9 cellular contexts compared by ENCODE assay signal in genomic region chr19:19387108-19387507, GRCh38. TPM values are rescaled to one million over a fixed set of nuclear protein-coding genes. Genes with fewer than 3 reads are reported as not detected.
A peak's percentile ranks its signal among the peaks of the same experiment; 100 is the strongest.
DNase-seq lines count a peak whose midpoint lies in the region; ATAC-seq and TF ChIP-seq lines count a peak whose summit lies in the region.
"Had no signal": no experiment of that assay in that cellular context is flagged by ENCODE, and none has a peak within 500 bp of the region (broad histone marks: within the 10 kb centered on the region; RNA-seq: fewer than 3 reads in every experiment).

No MANE protein-coding gene starts in this region.

- H3K4me1 Mint-ChIP-seq in GM23338, result peaks cover 34% of the 10 kb centered on the region

- peaks cover 9% of the 10 kb centered on the region; the same call in 1 of the 2 replicates for H3K27me3 ChIP-seq in GM23338 (ENCODE audit: insufficient read depth)
- H3K27me3 ChIP-seq in SU-DHL-6 (ENCODE audit: low read length), result no peaks in the 10 kb centered on the region
- H3K27me3 ChIP-seq in skeletal muscle satellite cell (ENCODE audit: control insufficient read depth, insufficient read depth, low read length), result no peaks in the 10 kb centered on the region
- H3K27me3 ChIP-seq in H7 (ENCODE audit: control insufficient read depth, insufficient read depth, low read length), result no peaks in the 10 kb centered on the region; the same call in 1 of the 2 replicates
- H3K27me3 ChIP-seq in dorsolateral prefrontal cortex, result no peaks in the 10 kb centered on the region

- H3K4me1 ChIP-seq in GM23338 (ENCODE audit: insufficient read depth) (peaks cover 32% of the 10 kb centered on the region), skeletal muscle satellite cell (ENCODE audit: control insufficient read depth, insufficient read depth, low read length) (peaks cover 31% of the 10 kb centered on the region)

- H3K9ac ChIP-seq in SU-DHL-6 (ENCODE audit: low read length) (peak overlapping the region; percentile 99), skeletal muscle satellite cell (ENCODE audit: low read depth, low read length) (peak overlapping the region; percentile 99)

- peak overlapping the region; percentile 99 for H3K4me2 ChIP-seq in GM23338
- peak overlapping the region; percentile 92 for H3K4me2 ChIP-seq in SU-DHL-6 (ENCODE audit: low read depth, low read length, poor library complexity, severe bottlenecking)
- H3K4me2 ChIP-seq in skeletal muscle satellite cell (ENCODE audit: low read length), result peak overlapping the region; percentile 99

- H3K36me3 ChIP-seq in GM23338 (ENCODE audit: insufficient read depth) (no peaks in the 10 kb centered on the region), SU-DHL-6 (ENCODE audit: low read length) (no peaks in the 10 kb centered on the region), skeletal muscle satellite cell (ENCODE audit: insufficient read depth, low read length) (no peaks in the 10 kb centered on the region), H7 (replicated peaks; ENCODE audit: control insufficient read depth, insufficient read depth, low read length) (no peaks in the 10 kb centered on the region)

- H3K27me3 Mint-ChIP-seq in GM23338 (ENCODE audit: insufficient read depth, low read depth, poor library complexity), result peaks cover 22% of the 10 kb centered on the region

- intact Hi-C loops in dorsolateral prefrontal cortex (cut with DNase I), result no loop called here

- peak overlapping the region; percentile 88 for H3K4me3 Mint-ChIP-seq in GM23338

- no peak for ATAC-seq in GM23338

- H3K4me3 ChIP-seq in GM23338 (peak overlapping the region; percentile 95), SU-DHL-6 (ENCODE audit: insufficient read depth, low read length, poor library complexity, severe bottlenecking) (peak overlapping the region; percentile 92), fibroblast of pulmonary artery (replicated peaks; ENCODE audit: low read depth, low read length) (peak overlapping the region; percentile 88), skeletal muscle satellite cell (ENCODE audit: low read length) (peak overlapping the region; percentile 94), H7 (ENCODE audit: insufficient read depth, low read depth, low read length) (no peak overlapping the region), dorsolateral prefrontal cortex (peak overlapping the region in 29 of 59 donors; percentile 10 to 89 (median 83))

- H3K36me3 Mint-ChIP-seq in GM23338 (ENCODE audit: low read depth), result no peaks in the 10 kb centered on the region

- no peak overlapping the region for H3K27ac Mint-ChIP-seq in GM23338

- DNase-seq in GM23338 (ENCODE audit: low spot score) (no peak), fibroblast of pulmonary artery (ENCODE audit: low read depth) (no peak), superior temporal gyrus (ENCODE audit: extremely low spot score) (no peak), H7 (no peak), dorsolateral prefrontal cortex (no peak), COLO668 (lab: John Stamatoyannopoulos, UW; ENCODE audit: unreplicated experiment) (no peak)
- DNase-seq: hypothalamus had no signal

- no peaks in the 10 kb centered on the region; the same call in 1 of the 2 replicates for H4K20me1 ChIP-seq in GM23338 (replicated peaks; ENCODE audit: insufficient read depth)
- H4K20me1 ChIP-seq in SU-DHL-6 (ENCODE audit: low read depth, low read length), result peaks cover 4% of the 10 kb centered on the region; the same call in 1 of the 2 replicates

- H3K79me2 ChIP-seq in GM23338 (replicated peaks; ENCODE audit: insufficient read depth) (peaks cover 65% of the 10 kb centered on the region), SU-DHL-6 (ENCODE audit: insufficient read depth, low read length) (peaks cover 62% of the 10 kb centered on the region)

- peaks cover 16% of the 10 kb centered on the region; the same call in 2 of the 3 replicates for H3K9me3 Mint-ChIP-seq in GM23338

- H2AFZ ChIP-seq in GM23338 (no peak overlapping the region), SU-DHL-6 (ENCODE audit: low read depth, low read length, severe bottlenecking) (no peak overlapping the region)

- TF ChIP-seq CTCF in GM23338 (conservative IDR thresholded peaks at IDR 0.05; ENCODE audit: low read depth in 2 of 2) (no peak), SU-DHL-6 (IDR thresholded peaks at IDR 0.05; ENCODE audit: insufficient read depth, low read length, poor library complexity, severe bottlenecking) (no peak), fibroblast of pulmonary artery (IDR thresholded peaks at IDR 0.05; ENCODE audit: low read length, missing control alignments) (no peak), dorsolateral prefrontal cortex (IDR thresholded peaks at IDR 0.05 in 54 of 56, conservative IDR thresholded peaks at IDR 0.05 in 2 of 56; ENCODE audit: low read depth in 1 of 56, partially characterized antibody in 56 of 56) (no peak)

- H3K9me3 ChIP-seq in SU-DHL-6 (ENCODE audit: insufficient read depth, low read length), result no peaks in the 10 kb centered on the region
- H3K9me3 ChIP-seq in skeletal muscle satellite cell (replicated peaks; ENCODE audit: low read length), result no peaks in the 10 kb centered on the region

- H3K27ac ChIP-seq in GM23338 (ENCODE audit: low read depth), result no peak overlapping the region
- H3K27ac ChIP-seq in SU-DHL-6 (ENCODE audit: low read depth, low read length), result no peak overlapping the region
- peak overlapping the region in 1 of 59 donors; percentile 68 for H3K27ac ChIP-seq in dorsolateral prefrontal cortex

- H3F3A ChIP-seq in GM23338 (replicated peaks; ENCODE audit: low read depth) (peaks cover 7% of the 10 kb centered on the region), SU-DHL-6 (ENCODE audit: insufficient read depth) (0 out of 2 replicates have a peak, but pooled peaks cover 6% of the 10 kb centered on the region)

- 0 out of 2 replicates have a peak, but pooled peaks cover 7% of the 10 kb centered on the region for H3K9me2 ChIP-seq in GM23338 (ENCODE audit: insufficient read depth)
- H3K9me2 ChIP-seq in SU-DHL-6 (replicated peaks; ENCODE audit: insufficient read depth, low read length), result no peaks in the 10 kb centered on the region

TF ChIP-seq in GM23338, 12 proteins besides CTCF, POLR2A, EP300 and RAD21 (continues in another document):
- TF ChIP-seq REST (IDR thresholded peaks at IDR 0.05; ENCODE audit: unreplicated experiment) (no peak), ETS1 (IDR thresholded peaks at IDR 0.05) (no peak), POLR2AphosphoS5 (IDR thresholded peaks at IDR 0.05; ENCODE audit: low read depth) (no peak), EZH2 (IDR thresholded peaks at IDR 0.05; ENCODE audit: low read depth, unreplicated experiment) (no peak), CREB1 (CRISPR knock-in tag; IDR thresholded peaks at IDR 0.05; ENCODE audit: low read depth) (no peak), NANOG (IDR thresholded peaks at IDR 0.05; ENCODE audit: borderline replicate concordance) (no peak), JUNB (IDR thresholded peaks at IDR 0.05; ENCODE audit: unreplicated experiment) (no peak), ZNF331 (CRISPR knock-in tag; IDR thresholded peaks at IDR 0.05; ENCODE audit: low read depth) (no peak), STAT1 (IDR thresholded peaks at IDR 0.05; ENCODE audit: unreplicated experiment) (no peak)

RNA-seq across cellular contexts. Expression of gene GATAD2A, which starts 18.4 kb away (rescaled TPM):
- 123 and 151 TPM in 2 replicates for total RNA-seq in GM23338 (2014; rRNA removed; shearing (Covaris generic))
- polyA plus RNA-seq in GM23338 (2016; fragmentation: Nextera tagmentation; extraction: Ambion mirVana), result 40.0 and 49.2 TPM in 2 replicates
- total RNA-seq in skeletal muscle satellite cell (2012; rRNA removed), result 61.4 and 71.2 TPM in 2 replicates
- total RNA-seq in H7 (2014; rRNA removed; shearing (Covaris generic)), result 104 and 130 TPM in 2 replicates
- total RNA-seq in dorsolateral prefrontal cortex, result 10 to 100 TPM; 27.7 to 72.8 (median 40.1) TPM
